Comparison of ENCODE assay signal across 9 cellular contexts in the genomic region with DNA sequence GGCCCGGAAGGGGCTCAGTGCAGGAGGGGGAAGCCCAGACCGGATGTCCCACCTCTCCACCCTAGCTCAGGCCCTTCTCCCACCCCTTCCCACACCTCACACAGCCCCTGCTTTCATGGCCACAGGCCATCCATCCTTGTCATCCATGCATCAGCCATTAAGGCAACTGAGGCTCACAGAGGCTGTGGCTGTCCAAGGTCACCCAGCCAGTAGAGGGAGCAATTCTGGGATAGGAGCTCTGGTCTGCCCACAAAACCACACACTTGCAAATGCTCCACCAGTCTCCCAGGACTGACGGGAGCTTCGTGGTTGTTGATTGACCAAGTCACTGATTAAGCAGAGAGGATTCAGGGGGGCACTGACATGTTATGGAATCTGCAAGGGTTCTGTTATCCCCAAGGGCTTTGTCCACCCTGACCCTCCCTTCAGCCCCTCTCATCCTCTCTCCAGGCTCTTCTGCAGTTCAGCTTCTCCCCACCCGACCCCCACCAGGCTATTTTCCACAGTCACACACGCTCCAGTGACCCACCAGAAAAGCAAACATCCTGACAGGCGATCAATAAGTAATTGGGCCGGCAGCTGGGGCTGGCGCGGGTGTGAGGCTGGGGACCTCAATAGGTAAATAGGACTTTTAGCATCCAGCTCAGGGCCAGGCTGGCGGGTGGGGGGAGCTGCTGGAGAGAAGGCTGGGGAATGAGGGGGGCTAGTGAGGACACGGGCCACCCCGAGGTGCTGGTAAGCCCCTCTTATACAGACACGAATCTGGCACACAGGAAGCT. TPM values are rescaled to one million over a fixed set of nuclear protein-coding genes. Genes with fewer than 3 reads are reported as not detected.
A peak's percentile ranks its signal among the peaks of the same experiment; 100 is the strongest.
DNase-seq lines count a peak whose midpoint lies in the region; ATAC-seq and TF ChIP-seq lines count a peak whose summit lies in the region.
"Had no signal": no experiment of that assay in that cellular context is flagged by ENCODE, and none has a peak within 500 bp of the region (broad histone marks: within the 10 kb centered on the region; RNA-seq: fewer than 3 reads in every experiment).

No MANE protein-coding gene starts in this region.

- no peak overlapping the region for H3K9ac ChIP-seq in colonic mucosa (ENCODE audit: low read depth in 2 of 2, low read length in 2 of 2)

- intact Hi-C loops in activated CD8-positive, alpha-beta T cell treated with anti-CD3 and anti-CD28 coated beads for 36 hours (cut with micrococcal nuclease), result no loop called here
- intact Hi-C loops in colonic mucosa (cut with DNase I), result no loop called here

- POLR2A ChIA-PET in activated CD8-positive, alpha-beta T cell treated with anti-CD3 and anti-CD28 coated beads for 36 hours (lab: Charles Lee), result no interaction called here
- POLR2A ChIA-PET in activated CD8-positive, alpha-beta T cell treated with anti-CD3 and anti-CD28 coated beads, Interleukin-2, amount 10 ng/mL, durations not matched to agents 7 days and 5 days (lab: Charles Lee), result no interaction called here

- no peak for TF ChIP-seq CTCF in activated CD8-positive, alpha-beta T cell treated with anti-CD3 and anti-CD28 coated beads for 36 hours (IDR thresholded peaks at IDR 0.05)
- TF ChIP-seq CTCF in colonic mucosa (IDR thresholded peaks at IDR 0.05) (peak; percentile 34), retinal pigment epithelial cell (conservative IDR thresholded peaks at IDR 0.05; ENCODE audit: low read depth, low read length) (peak; percentile 60)

- ATAC-seq in activated CD8-positive, alpha-beta T cell treated with anti-CD3 and anti-CD28 coated beads for 36 hours, result no peak
- ATAC-seq in activated CD8-positive, alpha-beta T cell treated with anti-CD3 and anti-CD28 coated beads, Interleukin-2, amount 10 ng/mL, durations not matched to agents 7 days and 5 days, result no peak
- ATAC-seq in HG02970 (IDR thresholded peaks at IDR 0.05; ENCODE audit: low FRiP score, unreplicated experiment), result no peak

- no peaks in the 10 kb centered on the region for H3K9me3 ChIP-seq in colonic mucosa

- no peaks in the 10 kb centered on the region for H3K4me1 Mint-ChIP-seq in activated CD8-positive, alpha-beta T cell treated with anti-CD3 and anti-CD28 coated beads for 36 hours (ENCODE audit: low read depth)
- H3K4me1 Mint-ChIP-seq in activated CD8-positive, alpha-beta T cell treated with anti-CD3 and anti-CD28 coated beads, Interleukin-2, amount 10 ng/mL, durations not matched to agents 7 days and 5 days (ENCODE audit: low read depth), result no peaks in the 10 kb centered on the region

- H3K4me1 ChIP-seq in colonic mucosa, result no peaks in the 10 kb centered on the region

- no peaks in the 10 kb centered on the region for H3K9me3 Mint-ChIP-seq in activated CD8-positive, alpha-beta T cell treated with anti-CD3 and anti-CD28 coated beads for 36 hours
- H3K9me3 Mint-ChIP-seq in activated CD8-positive, alpha-beta T cell treated with anti-CD3 and anti-CD28 coated beads, Interleukin-2, amount 10 ng/mL, durations not matched to agents 7 days and 5 days (ENCODE audit: insufficient read depth), result no peaks in the 10 kb centered on the region

- no peak overlapping the region for H3K4me3 ChIP-seq in colonic mucosa
- no peak overlapping the region for H3K4me3 ChIP-seq in retinal pigment epithelial cell (ENCODE audit: low read length)

- no peak overlapping the region for H3K27ac Mint-ChIP-seq in activated CD8-positive, alpha-beta T cell treated with anti-CD3 and anti-CD28 coated beads for 36 hours
- no peak overlapping the region for H3K27ac Mint-ChIP-seq in activated CD8-positive, alpha-beta T cell treated with anti-CD3 and anti-CD28 coated beads, Interleukin-2, amount 10 ng/mL, durations not matched to agents 7 days and 5 days

- no peaks in the 10 kb centered on the region for H3K27me3 ChIP-seq in colonic mucosa

- no peaks in the 10 kb centered on the region for H3K27me3 Mint-ChIP-seq in activated CD8-positive, alpha-beta T cell treated with anti-CD3 and anti-CD28 coated beads for 36 hours
- no peaks in the 10 kb centered on the region for H3K27me3 Mint-ChIP-seq in activated CD8-positive, alpha-beta T cell treated with anti-CD3 and anti-CD28 coated beads, Interleukin-2, amount 10 ng/mL, durations not matched to agents 7 days and 5 days (ENCODE audit: low read depth)

- no peaks in the 10 kb centered on the region for H3K36me3 ChIP-seq in colonic mucosa

- CTCF ChIA-PET in activated CD8-positive, alpha-beta T cell treated with anti-CD3 and anti-CD28 coated beads for 36 hours (lab: Charles Lee), result interaction anchor here (0.7 to 4.5 kb wide), 10 partner anchors 9 to 237 kb away, joined by 3 to 18 read pairs (median 4); partner anchors contain the start of gene LINGO1
- CTCF ChIA-PET in activated CD8-positive, alpha-beta T cell treated with anti-CD3 and anti-CD28 coated beads, Interleukin-2, amount 10 ng/mL, durations not matched to agents 7 days and 5 days (lab: Charles Lee), result interaction anchor here (1.6 kb wide), 1 partner anchor 13 kb away, joined by 6 read pairs; no protein-coding TSS in a partner anchor

- H3K4me3 Mint-ChIP-seq in activated CD8-positive, alpha-beta T cell treated with anti-CD3 and anti-CD28 coated beads for 36 hours, result no peak overlapping the region
- no peak overlapping the region for H3K4me3 Mint-ChIP-seq in activated CD8-positive, alpha-beta T cell treated with anti-CD3 and anti-CD28 coated beads, Interleukin-2, amount 10 ng/mL, durations not matched to agents 7 days and 5 days

- peak; percentile 22 for DNase-seq in activated CD8-positive, alpha-beta T cell treated with anti-CD3 and anti-CD28 coated beads for 36 hours
- no peak for DNase-seq in activated CD8-positive, alpha-beta T cell treated with anti-CD3 and anti-CD28 coated beads, Interleukin-2, amount 10 ng/mL, durations not matched to agents 7 days and 5 days
- DNase-seq in NAMALWA (ENCODE audit: low spot score) (peak; percentile 46), colonic mucosa (peak; percentile 39), retinal pigment epithelial cell (ENCODE audit: low read depth) (no peak), HPDE6-E6E7 (ENCODE audit: extremely low spot score) (no peak), SHP77 (lab: John Stamatoyannopoulos, UW) (no peak)
- DNase-seq: NCI-H774 had no signal

- H3K27ac ChIP-seq in colonic mucosa, result no peak overlapping the region

- H3K36me3 Mint-ChIP-seq in activated CD8-positive, alpha-beta T cell treated with anti-CD3 and anti-CD28 coated beads for 36 hours (ENCODE audit: low read depth), result no peaks in the 10 kb centered on the region
- H3K36me3 Mint-ChIP-seq in activated CD8-positive, alpha-beta T cell treated with anti-CD3 and anti-CD28 coated beads, Interleukin-2, amount 10 ng/mL, durations not matched to agents 7 days and 5 days (ENCODE audit: low read depth), result no peaks in the 10 kb centered on the region

RNA-seq across cellular contexts. Expression of gene LINGO1, which starts 15.0 kb away (rescaled TPM):
- not detected for total RNA-seq in activated CD8-positive, alpha-beta T cell treated with anti-CD3 and anti-CD28 coated beads for 36 hours
- total RNA-seq in activated CD8-positive, alpha-beta T cell treated with anti-CD3 and anti-CD28 coated beads, Interleukin-2, amount 10 ng/mL, durations not matched to agents 7 days and 5 days, result not detected
- total RNA-seq in colonic mucosa, result 1 to 10 TPM in 1 of 2 donors, under 1 TPM in 1; 0.79 to 1.1 TPM

Comparison
In these comparisons a context has a peak if more than half of its experiments do, and no peak if none do; other contexts are left out.
1. DNase-seq: peak in activated CD8-positive, alpha-beta T cell treated with anti-CD3 and anti-CD28 coated beads for 36 hours (single experiment), NAMALWA (single experiment) and colonic mucosa (single experiment); none in activated CD8-positive, alpha-beta T cell treated with anti-CD3 and anti-CD28 coated beads, Interleukin-2, amount 10 ng/mL, durations not matched to agents 7 days and 5 days (single experiment), retinal pigment epithelial cell (single experiment), HPDE6-E6E7 (single experiment) and SHP77 (0 of 2).